ENCODE assay signal across 21 cellular contexts in the genomic region with DNA sequence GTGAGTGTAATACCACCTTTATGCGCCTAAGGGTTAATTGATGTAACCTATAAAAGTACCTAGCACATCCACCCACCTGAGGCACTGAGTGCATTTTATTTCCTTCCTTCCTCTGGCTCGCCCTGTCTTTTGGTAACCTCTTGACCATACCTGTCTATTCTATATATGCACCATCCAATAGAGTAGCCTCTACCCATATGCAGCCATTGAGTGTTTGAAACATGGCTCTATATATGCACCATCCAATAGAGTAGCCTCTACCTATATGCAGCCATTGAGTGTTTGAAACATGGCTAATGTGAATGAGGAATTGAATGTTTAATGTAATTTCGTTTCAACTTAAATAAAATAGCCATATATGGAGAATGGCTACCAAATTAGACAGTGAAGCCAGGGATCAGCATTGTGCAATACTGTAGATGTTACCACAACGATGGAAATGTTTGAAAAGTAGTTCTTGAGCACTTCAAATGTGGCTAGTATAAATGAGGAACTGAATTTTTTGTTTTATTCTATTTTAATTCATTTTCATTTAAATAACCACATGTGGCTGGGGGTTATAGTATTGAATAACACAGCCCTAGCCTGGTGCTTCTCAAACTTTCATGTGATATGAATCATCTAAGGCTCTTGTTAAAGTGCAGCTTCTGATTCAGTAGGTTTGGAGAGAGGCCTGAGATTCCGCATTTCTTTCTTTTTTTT. TPM values are rescaled to one million over a fixed set of nuclear protein-coding genes. Genes with fewer than 3 reads are reported as not detected.
DNase-seq lines count a peak whose midpoint lies in the region; ATAC-seq, FAIRE-seq and TF ChIP-seq lines count a peak whose summit lies in the region.
"Had no signal": no experiment of that assay in that cellular context is flagged by ENCODE, and none has a peak within 500 bp of the region (broad histone marks: within the 10 kb centered on the region; RNA-seq: fewer than 3 reads in every experiment).

No MANE protein-coding gene starts in this region.

- H4K20me1 ChIP-seq in GM12878 (ENCODE audit: control insufficient read depth, insufficient read depth) = no peaks in the 10 kb centered on the region
- H4K20me1 ChIP-seq in PC-3 (ENCODE audit: low read length) = peaks cover 60% of the 10 kb centered on the region

- intact Hi-C loops in GM12878 (cut with micrococcal nuclease; ENCODE audit: unreplicated experiment) (no loop called here), PC-3 (cut with micrococcal nuclease) (no loop called here)

- H3K4me1 ChIP-seq in GM12878 (ENCODE audit: control insufficient read depth, insufficient read depth, low read length) (peaks cover 16% of the 10 kb centered on the region; the same call in 1 of the 2 replicates), PC-3 (ENCODE audit: insufficient read depth, low read length) (peaks cover 19% of the 10 kb centered on the region)
- H3K4me1 ChIP-seq: vagina had no signal

- CTCF ChIA-PET in GM12878 (lab: Yijun Ruan, JAX) = no interaction called here
- CTCF ChIA-PET in PC-3 (lab: Charles Lee) = no interaction called here

- H3K9ac ChIP-seq in GM12878 (ENCODE audit: control insufficient read depth, insufficient read depth, low read length) (no peak overlapping the region), PC-3 (ENCODE audit: low read length) (no peak overlapping the region)

- no peak for TF ChIP-seq POLR2A in GM12878 (IDR thresholded peaks at IDR 0.05; ENCODE audit: low read depth, low read length)

- 35% methylated on average over 5 of the region's 5 CpGs for WGBS in GM12878 (ENCODE audit: insufficient coverage, insufficient replicate concordance, low lambda C conversion rate, missing lambda C conversion rate)

- peak; percentile 74 to 84 for DNase-seq in AML-193 (lab: John Stamatoyannopoulos, UW)
- DNase-seq in NOMO-1 treated with dmso at 0.1 percent for 144 hours (lab: John Stamatoyannopoulos, UW; ENCODE audit: unreplicated experiment) = peak; percentile 41
- DNase-seq in GM12878 (ENCODE audit: low read depth, low spot score) = no peak
- DNase-seq in PC-3 = no peak
- no peak for DNase-seq in HUDEP-2 (lab: John Stamatoyannopoulos, UW; ENCODE audit: unreplicated experiment in 76 of 76)
- DNase-seq: activated CD4-positive, alpha-beta T cell treated with anti-CD3 and anti-CD28 coated beads for 36 hours; activated CD8-positive, alpha-beta memory T cell treated with anti-CD3 and anti-CD28 coated beads, Interleukin-2, amount 50 U/mL, for 4 hours; activated naive CD4-positive, alpha-beta T cell treated with Interleukin-2 at 50 U/mL for 16 hours; CD8-positive, alpha-beta memory T cell; cortex of kidney; DND-41; mucosa of descending colon; NCI-H146; nucleus accumbens had no signal

- TF ChIP-seq CTCF in GM12878 (IDR thresholded peaks at IDR 0.05 in 2 of 3, conservative IDR thresholded peaks at IDR 0.05 in 1 of 3; ENCODE audit: control insufficient read depth in 2 of 3, extremely low read depth in 1 of 3, insufficient read depth in 1 of 3, low read depth in 3 of 3, low read length in 3 of 3) (no peak), PC-3 (conservative IDR thresholded peaks at IDR 0.05; ENCODE audit: low read depth, low read length) (no peak)

- peaks cover 70% of the 10 kb centered on the region for H3K79me2 ChIP-seq in GM12878 (ENCODE audit: control insufficient read depth, insufficient read depth, low read length)
- peaks cover 100% of the 10 kb centered on the region for H3K79me2 ChIP-seq in PC-3 (ENCODE audit: low read length)

- SMC1A ChIA-PET in GM12878 (lab: Charles Lee; ENCODE audit: uncharacterized antibody, unreplicated experiment) = interaction anchor here (2.8 kb wide), 1 partner anchor 12 kb away, joined by 12 read pairs; no protein-coding TSS in a partner anchor

- no peak for TF ChIP-seq RAD21 in GM12878 (IDR thresholded peaks at IDR 0.05; ENCODE audit: insufficient read depth, low read depth, low read length)

- H2AFZ ChIP-seq in GM12878 (ENCODE audit: control insufficient read depth, low read depth, low read length) (no peak overlapping the region; the same call in 1 of the 2 replicates), PC-3 (ENCODE audit: low read length) (no peak overlapping the region)
- H2AFZ ChIP-seq: GM23338 had no signal

- no peak for TF ChIP-seq EP300 in GM12878 (IDR thresholded peaks at IDR 0.05; ENCODE audit: borderline replicate concordance in 1 of 2, control insufficient read depth in 1 of 2, low read depth in 2 of 2, low read length in 2 of 2)

- POLR2A ChIA-PET in GM12878 (lab: Charles Lee) = interaction anchor here (0.6 to 1.2 kb wide), 3 partner anchors 11 to 277 kb away, joined by 3 to 5 read pairs (median 3); no protein-coding TSS in a partner anchor
- POLR2A ChIA-PET in PC-3 (lab: Charles Lee; ENCODE audit: unreplicated experiment) = no interaction called here

- in situ Hi-C loops in GM12878 (cut with MboI) = no loop called here

- H3K4me2 ChIP-seq in GM12878 (ENCODE audit: control insufficient read depth, insufficient read depth) = 0 out of 2 replicates have a peak overlapping the region, but pooled peaks have one; percentile 31
- no peak overlapping the region for H3K4me2 ChIP-seq in PC-3 (ENCODE audit: low read length)
- H3K4me2 ChIP-seq: GM23338 had no signal

- H3F3A ChIP-seq in PC-3 (ENCODE audit: low read length, unreplicated experiment) = no peaks in the 10 kb centered on the region

- H3K36me3 ChIP-seq in GM12878 (ENCODE audit: control insufficient read depth in 2 of 2, insufficient read depth in 2 of 2, low read length in 1 of 2) (no peaks in the 10 kb centered on the region; a peak in 1 of 4 replicates), PC-3 (ENCODE audit: low read depth, low read length) (no peaks in the 10 kb centered on the region; the same call in 1 of the 2 replicates)
- H3K36me3 ChIP-seq: vagina had no signal

- RAD21 ChIA-PET in GM12878 (lab: Charles Lee; ENCODE audit: unreplicated experiment) = no interaction called here

- H3K27me3 ChIP-seq in GM12878 (replicated peaks in 1 of 2; ENCODE audit: control insufficient read depth in 2 of 2, insufficient read depth in 2 of 2, low read length in 1 of 2) (no peaks in the 10 kb centered on the region), PC-3 (ENCODE audit: low read length) (no peaks in the 10 kb centered on the region)
- H3K27me3 ChIP-seq: vagina had no signal

- peak; percentile 47 for ATAC-seq in GM21723 (IDR thresholded peaks at IDR 0.05; ENCODE audit: unreplicated experiment)
- peak; percentile 77 for ATAC-seq in GM12878
- no peak for ATAC-seq in PC-3
- ATAC-seq in HG03108 (IDR thresholded peaks at IDR 0.05; ENCODE audit: unreplicated experiment) = no peak
- no peak for ATAC-seq in GM18498 (IDR thresholded peaks at IDR 0.05; ENCODE audit: unreplicated experiment)
- ATAC-seq: activated CD4-positive, alpha-beta T cell treated with anti-CD3 and anti-CD28 coated beads for 36 hours; GM23338; mucosa of descending colon; Right ventricle myocardium inferior had no signal

- H3K9me2 ChIP-seq in PC-3 (replicated peaks; ENCODE audit: low read length) = no peaks in the 10 kb centered on the region

- no peak overlapping the region for H3K4me3 ChIP-seq in GM12878
- no peak overlapping the region for H3K4me3 ChIP-seq in PC-3 (ENCODE audit: low read length)
- H3K4me3 ChIP-seq: GM23338, mucosa of descending colon, vagina had no signal

- BruUV-seq in GM12878 (replicated peaks; lab: Mats Ljungman, UMichigan) = no TSS peak
- no TSS peak for BruUV-seq in PC-3 (replicated peaks; lab: Mats Ljungman, UMichigan)

- H3K27ac ChIP-seq in GM12878 (ENCODE audit: control insufficient read depth, insufficient read depth) (peak overlapping the region; percentile 23; the same call in 1 of the 2 replicates), PC-3 (ENCODE audit: low read length) (no peak overlapping the region)
- H3K27ac ChIP-seq: vagina had no signal

- FAIRE-seq in GM12878 (lab: Jason Lieb, UNC) = peak; percentile 52
- FAIRE-seq: frontal cortex had no signal

- H3K9me3 ChIP-seq in GM12878 (replicated peaks; ENCODE audit: control insufficient read depth, insufficient read depth, low read length) = no peaks in the 10 kb centered on the region; the same call in 2 of the 3 replicates
- H3K9me3 ChIP-seq in PC-3 (ENCODE audit: low read length) = no peaks in the 10 kb centered on the region
- H3K9me3 ChIP-seq: mucosa of descending colon, vagina had no signal

TF ChIP-seq in GM12878, 131 proteins besides CTCF, POLR2A, EP300 and RAD21 (continues in another document):
- TF ChIP-seq SPI1 (IDR thresholded peaks at IDR 0.05; ENCODE audit: borderline replicate concordance, insufficient read depth, low read depth, low read length) (peak; percentile 87), POLR2AphosphoS2 (IDR thresholded peaks at IDR 0.05; ENCODE audit: low read depth, low read length) (no peak), IRF3 (IDR thresholded peaks at IDR 0.05) (no peak), CEBPB (IDR thresholded peaks at IDR 0.05; ENCODE audit: borderline replicate concordance in 1 of 2, low read depth in 2 of 2, low read length in 2 of 2) (peak in 1 of 2 experiments; percentile 77; a peak in 1 of 4 replicates), JUNB (IDR thresholded peaks at IDR 0.05) (peak; percentile 46)

RNA-seq across cellular contexts. Expression of gene SLC35F2, which starts 33.8 kb away (rescaled TPM):
- 40.2 and 41.6 TPM in 2 replicates for total RNA-seq in GM12878 (2013; cell fraction: nucleolus; rRNA removed)
- total RNA-seq in GM12878 (2014; rRNA removed) = 42.1 and 45.7 TPM in 2 replicates
- total RNA-seq in GM12878 (2014; rRNA removed; fragmentation: Illumina TruSeq; extraction: Trizol) = 37.5 and 41.6 TPM in 2 replicates
- total RNA-seq in GM12878 (2021) = 33.4 and 33.9 TPM in 2 replicates
- polyA plus RNA-seq in GM12878 (2011; ENCODE audit: low read depth) = 15.7 TPM
- polyA plus RNA-seq in GM12878 (2011; rRNA removed) = 44.9 and 46.4 TPM in 2 replicates
- 39.2 and 41.4 TPM in 2 replicates for polyA plus RNA-seq in GM12878 (2011; cell fraction: cytosol; rRNA removed)
- 24.0 and 24.5 TPM in 2 replicates for polyA plus RNA-seq in GM12878 (2011; cell fraction: nucleus; rRNA removed)
- 19.2 and 22.1 TPM in 2 replicates for polyA plus RNA-seq in GM12878 (2012)
- polyA plus RNA-seq in GM12878 (2014; fragmentation: Illumina TruSeq; extraction: Trizol) = 38.6 and 39.3 TPM in 2 replicates
- polyA plus RNA-seq in GM12878 (2014; fragmentation: Nextera tagmentation; extraction: Ambion mirVana) = 10 to 100 TPM; 15.2 to 25.8 TPM
- 28.5 and 29.4 TPM in 2 replicates for polyA plus RNA-seq in GM12878 (2014; rRNA removed)
- polyA plus RNA-seq in GM12878 (2016; fragmentation: Nextera tagmentation; extraction: Ambion mirVana) = 10 to 100 TPM; 48.0 to 48.8 TPM
- polyA minus RNA-seq in GM12878 (2011; rRNA and poly(A)+ RNA removed) = 86.7 and 119 TPM in 2 replicates
- 25.8 and 30.9 TPM in 2 replicates for polyA minus RNA-seq in GM12878 (2011; cell fraction: cytosol; rRNA and poly(A)+ RNA removed)
- polyA minus RNA-seq in GM12878 (2011; cell fraction: nucleus; rRNA and poly(A)+ RNA removed) = 8.6 and 11.1 TPM in 2 replicates
- 190 and 210 TPM in 2 replicates for total RNA-seq in PC-3 (2014; rRNA removed)

Comparison
In these comparisons a context has a peak if more than half of its experiments do, and no peak if none do; other contexts are left out.
1. DNase-seq: peak in AML-193 (2 of 2) and NOMO-1 treated with dmso at 0.1 percent for 144 hours (single experiment); none in GM12878 (single experiment), PC-3 (single experiment) and HUDEP-2 (0 of 76).
2. ATAC-seq: peak in GM21723 (single experiment) and GM12878 (single experiment); none in PC-3 (single experiment), HG03108 (single experiment) and GM18498 (single experiment).